17 cellular contexts compared by ENCODE assay signal in genomic region chr10:106500041-106500440, GRCh38.
DNase-seq lines count a peak whose midpoint lies in the region; ATAC-seq and TF ChIP-seq lines count a peak whose summit lies in the region.
"Had no signal": no experiment of that assay in that cellular context is flagged by ENCODE, and none has a peak within 500 bp of the region (broad histone marks: within the 10 kb centered on the region; RNA-seq: fewer than 3 reads in every experiment).

No MANE protein-coding gene starts in this region.

- H3K27ac ChIP-seq in breast epithelium (no peak overlapping the region), RWPE2 (ENCODE audit: poor library complexity, severe bottlenecking) (peak overlapping the region; percentile 73), epithelial cell of prostate (peak overlapping the region; percentile 52), neural progenitor cell (peak overlapping the region; percentile 27), stomach (no peak overlapping the region)
- H3K27ac ChIP-seq: 22Rv1, A549, BLaER1 had no signal

- POLR2A ChIA-PET in MCF 10A (lab: Yijun Ruan, JAX), result no interaction called here

- no peak overlapping the region for H3K4me3 Mint-ChIP-seq in MCF 10A (ENCODE audit: unreplicated experiment)
- no peak overlapping the region for H3K4me3 Mint-ChIP-seq in neural progenitor cell
- H3K4me3 Mint-ChIP-seq: CD14-positive monocyte; CD4-positive, alpha-beta memory T cell; H9 had no signal

- no peaks in the 10 kb centered on the region for H4K20me1 ChIP-seq in neural progenitor cell (ENCODE audit: low read depth)
- H4K20me1 ChIP-seq: BLaER1 had no signal

- no peak for DNase-seq in MCF 10A (ENCODE audit: unreplicated experiment)
- no peak for DNase-seq in breast epithelium (ENCODE audit: low spot score in 2 of 2)
- DNase-seq in RWPE2 (ENCODE audit: low spot score), result no peak
- peak; percentile 8 for DNase-seq in epithelial cell of prostate (ENCODE audit: low read depth, low spot score)
- DNase-seq in neural progenitor cell (ENCODE audit: low spot score), result no peak
- DNase-seq in stomach, result no peak
- no peak for DNase-seq in NCI-H774 (lab: John Stamatoyannopoulos, UW)
- DNase-seq: CD4-positive, alpha-beta memory T cell; DMS79 treated with DMSO at 0.1 percent for 48 hours; GF-D8; H9; IMR-90 had no signal

- intact Hi-C loops in MCF 10A (cut with micrococcal nuclease) (no loop called here), breast epithelium (cut with DNase I; ENCODE audit: low total_unique reads) (no loop called here), stomach (cut with DNase I; ENCODE audit: low total_unique reads) (no loop called here)

- peaks cover 40% of the 10 kb centered on the region for H3K4me1 Mint-ChIP-seq in MCF 10A (ENCODE audit: insufficient read depth, unreplicated experiment)
- peaks cover 6% of the 10 kb centered on the region for H3K4me1 Mint-ChIP-seq in neural progenitor cell
- H3K4me1 Mint-ChIP-seq: CD14-positive monocyte; CD4-positive, alpha-beta memory T cell had no signal

- H3F3A ChIP-seq in neural progenitor cell (ENCODE audit: low read depth), result peaks cover 12% of the 10 kb centered on the region

- H3K9me3 Mint-ChIP-seq in MCF 10A (ENCODE audit: unreplicated experiment) (peaks cover 14% of the 10 kb centered on the region), neural progenitor cell (no peaks in the 10 kb centered on the region)
- H3K9me3 Mint-ChIP-seq: H9 had no signal

- H3K36me3 Mint-ChIP-seq in MCF 10A (ENCODE audit: insufficient read depth, unreplicated experiment) (no peaks in the 10 kb centered on the region), neural progenitor cell (no peaks in the 10 kb centered on the region)
- H3K36me3 Mint-ChIP-seq: CD14-positive monocyte; CD4-positive, alpha-beta memory T cell had no signal

- H3K4me1 ChIP-seq in breast epithelium, result no peaks in the 10 kb centered on the region
- peaks cover 28% of the 10 kb centered on the region for H3K4me1 ChIP-seq in RWPE2 (ENCODE audit: insufficient read depth, poor library complexity, severe bottlenecking)
- peaks cover 14% of the 10 kb centered on the region for H3K4me1 ChIP-seq in neural progenitor cell
- H3K4me1 ChIP-seq in stomach, result no peaks in the 10 kb centered on the region
- H3K4me1 ChIP-seq: A549, BLaER1 had no signal

- no peak overlapping the region for H3K4me2 ChIP-seq in neural progenitor cell
- H3K4me2 ChIP-seq: A549, BLaER1 had no signal

- no peak overlapping the region for H2AFZ ChIP-seq in neural progenitor cell (replicated peaks)

- H3K27ac Mint-ChIP-seq in MCF 10A (ENCODE audit: low read depth, unreplicated experiment) (peak overlapping the region; percentile 85), neural progenitor cell (no peak overlapping the region)
- H3K27ac Mint-ChIP-seq: CD14-positive monocyte; CD4-positive, alpha-beta memory T cell had no signal

- H3K36me3 ChIP-seq in breast epithelium (no peaks in the 10 kb centered on the region), RWPE2 (ENCODE audit: low read depth) (no peaks in the 10 kb centered on the region), neural progenitor cell (no peaks in the 10 kb centered on the region), stomach (no peaks in the 10 kb centered on the region)
- H3K36me3 ChIP-seq: BLaER1 had no signal

- no peaks in the 10 kb centered on the region for H3K27me3 Mint-ChIP-seq in MCF 10A (ENCODE audit: insufficient read depth, unreplicated experiment)
- H3K27me3 Mint-ChIP-seq in neural progenitor cell (ENCODE audit: insufficient read depth, low read depth), result no peaks in the 10 kb centered on the region
- H3K27me3 Mint-ChIP-seq: CD4-positive, alpha-beta memory T cell had no signal

- BruUV-seq in MCF 10A (replicated peaks; lab: Mats Ljungman, UMichigan), result no TSS peak

- ATAC-seq in RWPE2 (ENCODE audit: low read depth) (peak; percentile 40; the same call in 1 of the 3 replicates), GM19351 (IDR thresholded peaks at IDR 0.05; ENCODE audit: unreplicated experiment) (no peak)
- ATAC-seq: A549 had no signal

- H3K79me2 ChIP-seq in neural progenitor cell (ENCODE audit: low read depth), result no peaks in the 10 kb centered on the region

- H3K27me3 ChIP-seq in breast epithelium, result no peaks in the 10 kb centered on the region
- H3K27me3 ChIP-seq in RWPE2 (ENCODE audit: insufficient read depth, poor library complexity, severe bottlenecking), result no peaks in the 10 kb centered on the region
- no peaks in the 10 kb centered on the region for H3K27me3 ChIP-seq in neural progenitor cell
- no peaks in the 10 kb centered on the region for H3K27me3 ChIP-seq in stomach
- H3K27me3 ChIP-seq: BLaER1 had no signal

- H3K9ac ChIP-seq in neural progenitor cell, result no peak overlapping the region
- H3K9ac ChIP-seq: BLaER1 had no signal

- H3K4me3 ChIP-seq in breast epithelium (no peak overlapping the region), RWPE2 (ENCODE audit: severe bottlenecking) (no peak overlapping the region), neural progenitor cell (no peak overlapping the region), stomach (no peak overlapping the region)
- H3K4me3 ChIP-seq: A549, BLaER1 had no signal

- TF ChIP-seq EP300 in stomach (IDR thresholded peaks at IDR 0.05), result no peak

- CTCF ChIA-PET in MCF 10A (lab: Yijun Ruan, JAX), result interaction anchor here (0.6 to 1.2 kb wide), 6 partner anchors 9 to 557 kb away, joined by 3 to 4 read pairs (median 3); no protein-coding TSS in a partner anchor

- no peak for TF ChIP-seq CTCF in MCF 10A (IDR thresholded peaks at IDR 0.05; ENCODE audit: unreplicated experiment)
- no peak for TF ChIP-seq CTCF in breast epithelium (IDR thresholded peaks at IDR 0.05)
- no peak for TF ChIP-seq CTCF in RWPE2 (IDR thresholded peaks at IDR 0.05; ENCODE audit: poor library complexity, severe bottlenecking)
- TF ChIP-seq CTCF in neural progenitor cell (IDR thresholded peaks at IDR 0.05), result no peak
- no peak for TF ChIP-seq CTCF in stomach (IDR thresholded peaks at IDR 0.05)

- no peaks in the 10 kb centered on the region for H3K9me3 ChIP-seq in breast epithelium
- H3K9me3 ChIP-seq in RWPE2 (ENCODE audit: severe bottlenecking), result no peaks in the 10 kb centered on the region
- H3K9me3 ChIP-seq in neural progenitor cell (ENCODE audit: low read depth), result no peaks in the 10 kb centered on the region
- no peaks in the 10 kb centered on the region for H3K9me3 ChIP-seq in stomach
- H3K9me3 ChIP-seq: A549, BLaER1 had no signal

- TF ChIP-seq POLR2A in breast epithelium (IDR thresholded peaks at IDR 0.05), result no peak
- no peak for TF ChIP-seq POLR2A in stomach (IDR thresholded peaks at IDR 0.05)

Comparison
In these comparisons a context has a peak if more than half of its experiments do, and no peak if none do; other contexts are left out.
1. H3K27ac ChIP-seq: peak in RWPE2 (single experiment), epithelial cell of prostate (single experiment) and neural progenitor cell (single experiment); none in breast epithelium (0 of 2) and stomach (0 of 5).